ENCODE assay signal across 1 cellular context in the genomic region with DNA sequence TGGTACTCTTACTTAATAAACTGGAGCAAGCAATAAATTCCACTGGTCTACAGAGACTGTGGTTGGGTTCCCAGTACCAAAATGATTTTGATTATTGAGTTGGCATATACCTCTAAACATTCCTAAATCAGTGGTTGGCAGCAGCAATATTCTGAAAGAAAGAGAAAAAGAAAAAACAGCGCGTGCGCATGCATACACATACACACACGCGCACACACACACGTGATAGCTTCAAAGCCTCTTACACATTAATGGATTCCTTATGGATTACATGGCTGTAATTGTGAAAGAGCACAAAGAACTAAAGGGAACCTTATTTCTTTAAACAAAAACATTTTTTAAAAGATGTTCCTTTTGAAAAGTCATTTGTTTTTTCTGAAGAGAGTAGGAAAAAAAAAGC.
TF ChIP-seq lines count a peak whose summit lies in the region.

No MANE protein-coding gene starts in this region.

TF ChIP-seq in IMR-90, 13 proteins besides CTCF, POLR2A, EP300 and RAD21:
- no peak for TF ChIP-seq CHD1 (IDR thresholded peaks at IDR 0.05; ENCODE audit: low read depth, low read length)
- no peak for TF ChIP-seq NFE2L2 (IDR thresholded peaks at IDR 0.05; ENCODE audit: low read depth, low read length)
- TF ChIP-seq MAZ (IDR thresholded peaks at IDR 0.05; ENCODE audit: borderline replicate concordance, low read depth, low read length), result no peak
- TF ChIP-seq MAFK (IDR thresholded peaks at IDR 0.05; ENCODE audit: low read depth, low read length), result no peak
- no peak for TF ChIP-seq FOS (IDR thresholded peaks at IDR 0.05; ENCODE audit: low read depth, low read length)
- TF ChIP-seq RFX5 (IDR thresholded peaks at IDR 0.05; ENCODE audit: low read depth, low read length), result no peak
- no peak for TF ChIP-seq RCOR1 (IDR thresholded peaks at IDR 0.05; ENCODE audit: insufficient replicate concordance, low read length)
- TF ChIP-seq, protein P1, sequence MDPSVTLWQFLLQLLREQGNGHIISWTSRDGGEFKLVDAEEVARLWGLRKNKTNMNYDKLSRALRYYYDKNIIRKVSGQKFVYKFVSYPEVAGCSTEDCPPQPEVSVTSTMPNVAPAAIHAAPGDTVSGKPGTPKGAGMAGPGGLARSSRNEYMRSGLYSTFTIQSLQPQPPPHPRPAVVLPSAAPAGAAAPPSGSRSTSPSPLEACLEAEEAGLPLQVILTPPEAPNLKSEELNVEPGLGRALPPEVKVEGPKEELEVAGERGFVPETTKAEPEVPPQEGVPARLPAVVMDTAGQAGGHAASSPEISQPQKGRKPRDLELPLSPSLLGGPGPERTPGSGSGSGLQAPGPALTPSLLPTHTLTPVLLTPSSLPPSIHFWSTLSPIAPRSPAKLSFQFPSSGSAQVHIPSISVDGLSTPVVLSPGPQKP (IDR thresholded peaks at IDR 0.05; ENCODE audit: borderline replicate concordance, low read depth, low read length), result no peak
- TF ChIP-seq CEBPB (IDR thresholded peaks at IDR 0.05; ENCODE audit: low read depth, low read length), result no peak
- TF ChIP-seq MXI1 (IDR thresholded peaks at IDR 0.05; ENCODE audit: borderline replicate concordance, low read depth, low read length), result no peak
- no peak for TF ChIP-seq BHLHE40 (IDR thresholded peaks at IDR 0.05; ENCODE audit: low read depth, low read length)
- no peak for TF ChIP-seq SMC3 (IDR thresholded peaks at IDR 0.05; ENCODE audit: low read depth, low read length)
- TF ChIP-seq, protein P2, sequence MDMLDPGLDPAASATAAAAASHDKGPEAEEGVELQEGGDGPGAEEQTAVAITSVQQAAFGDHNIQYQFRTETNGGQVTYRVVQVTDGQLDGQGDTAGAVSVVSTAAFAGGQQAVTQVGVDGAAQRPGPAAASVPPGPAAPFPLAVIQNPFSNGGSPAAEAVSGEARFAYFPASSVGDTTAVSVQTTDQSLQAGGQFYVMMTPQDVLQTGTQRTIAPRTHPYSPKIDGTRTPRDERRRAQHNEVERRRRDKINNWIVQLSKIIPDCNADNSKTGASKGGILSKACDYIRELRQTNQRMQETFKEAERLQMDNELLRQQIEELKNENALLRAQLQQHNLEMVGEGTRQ (IDR thresholded peaks at IDR 0.05; ENCODE audit: low read depth, low read length), result no peak
